In the genomic region with DNA sequence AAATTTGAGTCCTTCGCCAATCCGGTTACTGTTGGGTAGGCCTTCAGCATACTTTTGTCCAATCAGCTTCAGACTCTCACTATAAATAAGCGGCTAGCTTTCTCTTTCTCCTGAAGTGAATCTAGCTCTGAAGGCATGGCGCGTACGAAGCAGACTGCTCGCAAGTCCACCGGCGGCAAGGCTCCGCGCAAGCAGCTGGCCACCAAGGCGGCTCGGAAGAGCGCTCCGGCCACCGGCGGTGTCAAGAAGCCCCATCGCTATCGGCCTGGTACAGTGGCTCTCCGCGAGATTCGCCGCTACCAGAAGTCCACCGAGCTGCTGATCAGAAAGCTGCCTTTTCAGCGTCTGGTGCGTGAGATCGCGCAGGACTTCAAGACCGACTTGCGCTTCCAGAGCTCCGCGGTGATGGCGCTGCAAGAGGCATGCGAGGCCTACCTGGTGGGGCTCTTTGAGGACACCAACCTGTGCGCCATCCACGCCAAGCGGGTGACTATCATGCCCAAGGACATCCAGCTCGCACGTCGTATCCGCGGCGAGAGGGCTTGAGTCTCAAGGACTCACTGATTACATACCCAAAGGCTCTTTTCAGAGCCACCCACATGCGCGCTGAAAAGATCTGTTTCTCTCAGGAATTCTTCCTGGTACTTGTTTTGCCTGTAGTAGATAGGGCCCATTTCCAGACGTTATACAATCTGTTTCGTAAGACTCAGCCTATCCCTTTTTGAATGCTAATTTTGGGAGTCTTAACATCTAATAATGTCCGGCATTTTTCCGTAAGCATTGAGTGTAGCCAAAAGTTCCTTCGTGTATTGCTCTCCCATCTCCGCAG, we compare ENCODE assay signal across 8 cellular contexts.
DNase-seq lines count a peak whose midpoint lies in the region; FAIRE-seq and TF ChIP-seq lines count a peak whose summit lies in the region.

No MANE protein-coding gene starts in this region.

- TF ChIP-seq POLR2A in H54 (IDR thresholded peaks at IDR 0.05; ENCODE audit: low read depth, low read length), result peak; percentile 98

- FAIRE-seq in H54 (lab: Jason Lieb, UNC), result peak; percentile 84

- DNase-seq in EL, result peak; percentile 98
- DNase-seq in H54 (ENCODE audit: insufficient read length, low spot score), result peak; percentile 76
- peak; percentile 99 for DNase-seq in M059J (ENCODE audit: low read depth)
- peak; percentile 96 for DNase-seq in SIG-M5 treated with dmso at 0.1 percent for 504 hours (lab: John Stamatoyannopoulos, UW; ENCODE audit: unreplicated experiment)
- DNase-seq in activated naive CD4-positive, alpha-beta T cell treated with anti-CD3 and anti-CD28 coated beads, Interleukin-2, amount 50 U/mL, for 16 hours, result peak; percentile 67
- peak; percentile 95 for DNase-seq in glomerular endothelial cell (ENCODE audit: extremely low read depth, low read depth, low spot score)
- peak; percentile 89 for DNase-seq in non-pigmented ciliary epithelial cell (ENCODE audit: low read depth)
- DNase-seq in ureter (ENCODE audit: low spot score), result peak; percentile 76

Comparison
In these comparisons a context has a peak if more than half of its experiments do, and no peak if none do; other contexts are left out.
1. Peak in every context shown above with its lines: DNase-seq.